Comparison of ENCODE assay signal across 1 cellular context in genomic region chr13:114161644-114162532, GRCh38.
A peak's percentile ranks its signal among the peaks of the same experiment; 100 is the strongest.
TF ChIP-seq lines count a peak whose summit lies in the region.

No MANE protein-coding gene starts in this region.

TF ChIP-seq in HepG2, 621 proteins besides CTCF, POLR2A, EP300 and RAD21 (continued from another document and continues in another):
- TF ChIP-seq TFDP1 (CRISPR knock-in tag; IDR thresholded peaks at IDR 0.05; ENCODE audit: borderline replicate concordance) (peak; percentile 56; the same call in 1 of the 2 replicates), HDAC2 (CRISPR knock-in tag; IDR thresholded peaks at IDR 0.05) (peak; percentile 43; the same call in 1 of the 2 replicates), POLR2G (IDR thresholded peaks at IDR 0.05; ENCODE audit: low read depth, low read length) (no peak), ZNF24 (IDR thresholded peaks at IDR 0.05) (no peak), NFYC (CRISPR knock-in tag; IDR thresholded peaks at IDR 0.05) (no peak), ZNF543 (CRISPR knock-in tag; IDR thresholded peaks at IDR 0.05) (no peak), NRL (CRISPR knock-in tag; IDR thresholded peaks at IDR 0.05; ENCODE audit: borderline replicate concordance) (no peak), ZKSCAN8 (CRISPR knock-in tag; IDR thresholded peaks at IDR 0.05; ENCODE audit: borderline replicate concordance) (no peak), HIVEP1 (CRISPR knock-in tag; IDR thresholded peaks at IDR 0.05) (no peak), SKIL (CRISPR knock-in tag; IDR thresholded peaks at IDR 0.05; ENCODE audit: borderline replicate concordance) (peak; percentile 58; the same call in 1 of the 2 replicates), ZNF607 (CRISPR knock-in tag; IDR thresholded peaks at IDR 0.05; ENCODE audit: borderline replicate concordance) (no peak), CCAR2 (optimal IDR thresholded peaks at IDR 0.05; ENCODE audit: low read depth, low read length) (no peak), DMTF1 (CRISPR knock-in tag; IDR thresholded peaks at IDR 0.05) (no peak), SAP130 (CRISPR knock-in tag; IDR thresholded peaks at IDR 0.05; ENCODE audit: low read depth) (peak; percentile 16; the same call in 1 of the 2 replicates), ZNF263 (CRISPR knock-in tag; IDR thresholded peaks at IDR 0.05) (peak; percentile 86), ZIK1 (CRISPR knock-in tag; IDR thresholded peaks at IDR 0.05; ENCODE audit: borderline replicate concordance, low read depth) (no peak), NR2C2 (CRISPR knock-in tag; IDR thresholded peaks at IDR 0.05; ENCODE audit: borderline replicate concordance) (peak; percentile 79), NBN (conservative IDR thresholded peaks at IDR 0.05) (no peak), ZSCAN31 (CRISPR knock-in tag; IDR thresholded peaks at IDR 0.05; ENCODE audit: low read depth) (no peak), ZNF850 (CRISPR knock-in tag; conservative IDR thresholded peaks at IDR 0.05) (no peak), AGO1 (IDR thresholded peaks at IDR 0.05; ENCODE audit: low read depth, low read length, poor library complexity, severe bottlenecking) (no peak), ZHX1 (CRISPR knock-in tag; IDR thresholded peaks at IDR 0.05; ENCODE audit: low read depth) (no peak), ZSCAN25 (CRISPR knock-in tag; IDR thresholded peaks at IDR 0.05) (0 out of 2 replicates have a peak, but pooled peaks have one; percentile 24), HNF1B (CRISPR knock-in tag; IDR thresholded peaks at IDR 0.05) (no peak), FOXP4 (CRISPR knock-in tag; IDR thresholded peaks at IDR 0.05) (peak; percentile 45; the same call in 1 of the 2 replicates), ZNF275 (CRISPR knock-in tag; IDR thresholded peaks at IDR 0.05; ENCODE audit: borderline replicate concordance) (no peak), FOXO1 (CRISPR knock-in tag; IDR thresholded peaks at IDR 0.05) (no peak), FOXP1 (IDR thresholded peaks at IDR 0.05) (no peak), FOXP1 (CRISPR knock-in tag; IDR thresholded peaks at IDR 0.05) (no peak), ZFP1 (CRISPR knock-in tag; IDR thresholded peaks at IDR 0.05) (no peak), ARNT (IDR thresholded peaks at IDR 0.05) (no peak), NONO (IDR thresholded peaks at IDR 0.05) (no peak), NONO (CRISPR knock-in tag; conservative IDR thresholded peaks at IDR 0.05) (0 out of 2 replicates have a peak, but pooled peaks have one; percentile 24), ZBTB14 (CRISPR knock-in tag; IDR thresholded peaks at IDR 0.05) (0 out of 2 replicates have a peak, but pooled peaks have one; percentile 17), FOXA3 (CRISPR knock-in tag; IDR thresholded peaks at IDR 0.05) (peak; percentile 54), ZNF44 (CRISPR knock-in tag; IDR thresholded peaks at IDR 0.05) (no peak), MAFK (conservative IDR thresholded peaks at IDR 0.05 in 1 of 2, IDR thresholded peaks at IDR 0.05 in 1 of 2; ENCODE audit: low read length in 2 of 2) (no peak), ATF6 (CRISPR knock-in tag; conservative IDR thresholded peaks at IDR 0.05) (no peak), ZBTB8A (CRISPR knock-in tag; IDR thresholded peaks at IDR 0.05; ENCODE audit: borderline replicate concordance, low read depth) (no peak), CC2D1A (CRISPR knock-in tag; IDR thresholded peaks at IDR 0.05) (no peak), GABPA (IDR thresholded peaks at IDR 0.05; ENCODE audit: low read depth, low read length) (no peak), GABPA (CRISPR knock-in tag; IDR thresholded peaks at IDR 0.05; ENCODE audit: low read depth) (peak; percentile 30; the same call in 1 of the 2 replicates), POGZ (CRISPR knock-in tag; IDR thresholded peaks at IDR 0.05) (peak; percentile 44; the same call in 1 of the 2 replicates), ZNF333 (CRISPR knock-in tag; IDR thresholded peaks at IDR 0.05; ENCODE audit: borderline replicate concordance) (no peak), CENPX (CRISPR knock-in tag; IDR thresholded peaks at IDR 0.05) (no peak), IRF2 (CRISPR knock-in tag; IDR thresholded peaks at IDR 0.05) (no peak), U2AF1 (optimal IDR thresholded peaks at IDR 0.05; ENCODE audit: low read depth, low read length) (no peak), BORCS8-MEF2B (CRISPR knock-in tag; IDR thresholded peaks at IDR 0.05) (0 out of 2 replicates have a peak, but pooled peaks have one; percentile 41), ATF3 (CRISPR knock-in tag; IDR thresholded peaks at IDR 0.05) (no peak), THYN1 (CRISPR knock-in tag; IDR thresholded peaks at IDR 0.05; ENCODE audit: borderline replicate concordance, low read depth) (no peak), MYNN (CRISPR knock-in tag; IDR thresholded peaks at IDR 0.05; ENCODE audit: low read depth) (no peak), ZFAT (CRISPR knock-in tag; conservative IDR thresholded peaks at IDR 0.05) (no peak)
